8 cellular contexts compared by ENCODE assay signal in the genomic region with DNA sequence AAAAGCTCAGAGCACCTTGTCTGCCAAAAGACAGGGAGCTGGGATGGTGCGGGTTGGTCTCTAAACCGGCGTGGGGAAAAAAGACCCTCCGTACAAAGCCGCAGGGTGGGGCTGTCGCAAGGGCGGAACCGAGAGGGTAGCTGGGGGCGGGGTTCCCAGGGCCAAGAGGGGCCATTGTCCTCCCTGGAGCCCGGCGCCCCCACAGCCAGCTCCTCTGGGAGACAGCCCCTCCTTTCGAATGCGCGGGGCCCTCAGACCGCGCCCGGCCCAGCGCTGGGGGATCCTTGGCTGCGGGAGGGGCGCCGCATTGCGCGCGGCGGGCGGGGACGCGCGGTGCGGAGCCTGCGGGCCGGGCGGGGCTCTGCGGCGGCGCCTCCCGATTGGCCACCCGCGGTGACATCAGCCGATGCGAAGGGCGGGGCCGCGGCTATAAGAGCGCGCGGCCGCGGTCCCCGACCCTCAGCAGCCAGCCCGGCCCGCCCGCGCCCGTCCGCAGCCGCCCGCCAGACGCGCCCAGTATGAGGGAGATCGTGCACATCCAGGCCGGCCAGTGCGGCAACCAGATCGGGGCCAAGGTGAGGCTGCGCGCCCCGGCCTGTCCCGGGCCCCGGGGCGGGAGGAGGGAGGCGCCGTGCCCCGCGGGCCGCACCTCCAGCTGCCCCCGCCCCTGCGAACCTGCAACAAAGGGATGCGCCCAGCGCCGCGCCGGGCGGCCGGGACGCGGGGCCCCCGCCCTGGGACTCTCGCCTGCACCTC. TPM values are rescaled to one million over a fixed set of nuclear protein-coding genes. Genes with fewer than 3 reads are reported as not detected.
A peak's percentile ranks its signal among the peaks of the same experiment; 100 is the strongest.
DNase-seq lines count a peak whose midpoint lies in the region; ATAC-seq and TF ChIP-seq lines count a peak whose summit lies in the region.

Gene TUBB3 (plus strand): TSS at position 459 of the 756 bp plus-strand sequence. CDS start 60 bp downstream, at position 519.

- H3K27ac ChIP-seq in RWPE1 (peak within 1 kb of the TSS; percentile 100), sigmoid colon (peak within 1 kb of the TSS; percentile 62 to 98 (median 84))

- 1% methylated on average over 88 of the region's 88 CpGs for WGBS in sigmoid colon, 2 donors

- peak; percentile 64 for DNase-seq in activated CD4-positive, alpha-beta T cell treated with anti-CD3 and anti-CD28 coated beads for 48 hours
- no peak for DNase-seq in activated CD4-positive, alpha-beta T cell treated with anti-CD3 and anti-CD28 coated beads for 4 hours
- DNase-seq in RWPE1 (ENCODE audit: low spot score) (peak; percentile 95), cardiac fibroblast (ENCODE audit: low read depth in 2 of 2) (peak; percentile 79 to 90), sigmoid colon (no peak)

- H3K36me3 ChIP-seq in sigmoid colon, result no peaks in the 10 kb centered on the region

- peaks cover 0 to 71% (median 61%) of the 10 kb centered on the region in 4 donors for H3K4me1 ChIP-seq in sigmoid colon

- H3K4me3 ChIP-seq in cardiac fibroblast (replicated peaks in 1 of 2; ENCODE audit: low read depth in 2 of 2, low read length in 2 of 2) (peak within 1 kb of the TSS; percentile 85 to 91), iPS-18c (ENCODE audit: insufficient read depth, low read depth, low read length) (peak within 1 kb of the TSS; percentile 61), sigmoid colon (peak within 1 kb of the TSS; percentile 45 to 63 (median 57))

- intact Hi-C loops in sigmoid colon (cut with DNase I), result no loop called here

- H3K27me3 ChIP-seq in sigmoid colon, result peaks cover 9 to 46% (median 30%) of the 10 kb centered on the region in 3 donors

- TF ChIP-seq RAD21 in Ishikawa (IDR thresholded peaks at IDR 0.05; ENCODE audit: low read depth), result no peak

- TF ChIP-seq CTCF in RWPE1 (conservative IDR thresholded peaks at IDR 0.05; ENCODE audit: low read depth) (no peak), cardiac fibroblast (IDR thresholded peaks at IDR 0.05; ENCODE audit: low read depth, low read length) (peak; percentile 12), sigmoid colon (IDR thresholded peaks at IDR 0.05) (no peak)

- CTCF ChIA-PET in RWPE1 (lab: Yijun Ruan, JAX), result interaction anchor here (1.1 to 1.7 kb wide), 2 partner anchors 13 to 77 kb away, joined by 3 to 8 read pairs; no protein-coding TSS in a partner anchor

- TF ChIP-seq POLR2A in sigmoid colon (IDR thresholded peaks at IDR 0.05), result no peak

- POLR2A ChIA-PET in RWPE1 (lab: Yijun Ruan, JAX; ENCODE audit: low non-redundant PET), result interaction anchor here (0.6 to 1.9 kb wide), 5 partner anchors 15 to 58 kb away, joined by 3 to 16 read pairs (median 4); no protein-coding TSS in a partner anchor

- H3K9me3 ChIP-seq in iPS-18c (ENCODE audit: control insufficient read depth, insufficient read depth, low read length), result no peaks in the 10 kb centered on the region
- H3K9me3 ChIP-seq in sigmoid colon, result no peaks in the 10 kb centered on the region

- ATAC-seq in HG03196 (IDR thresholded peaks at IDR 0.05; ENCODE audit: unreplicated experiment), result no peak

- TF ChIP-seq EP300 in Ishikawa (IDR thresholded peaks at IDR 0.05; ENCODE audit: borderline replicate concordance), result no peak
- no peak for TF ChIP-seq EP300 in sigmoid colon (IDR thresholded peaks at IDR 0.05)

TF ChIP-seq in Ishikawa, 13 proteins besides CTCF, POLR2A, EP300 and RAD21:
- TF ChIP-seq TAF1 (IDR thresholded peaks at IDR 0.05; ENCODE audit: low read depth) (peak; percentile 20; the same call in 1 of the 2 replicates), ZBTB7A (IDR thresholded peaks at IDR 0.05; ENCODE audit: low read depth) (peak; percentile 73), MAX (IDR thresholded peaks at IDR 0.05) (peak; percentile 5; the same call in 1 of the 2 replicates), FOXM1 (IDR thresholded peaks at IDR 0.05; ENCODE audit: borderline replicate concordance, low read depth) (no peak)

RNA-seq across cellular contexts. Expression of gene TUBB3, which starts in this region (rescaled TPM):
- total RNA-seq in sigmoid colon, result 10 to 100 TPM in 3 of 4 donors, 1 to 10 TPM in 1; 9.2 to 35.0 (median 27.8) TPM
- 10 to 100 TPM in 1 of 3 donors, 1 to 10 TPM in 1, under 1 TPM in 1; 0.46 to 23.5 (median 1.8) TPM for polyA plus RNA-seq in sigmoid colon

Comparison
In these comparisons a context has a peak if more than half of its experiments do, and no peak if none do; other contexts are left out.
1. DNase-seq: peak in activated CD4-positive, alpha-beta T cell treated with anti-CD3 and anti-CD28 coated beads for 48 hours (single experiment), RWPE1 (single experiment) and cardiac fibroblast (2 of 2); none in activated CD4-positive, alpha-beta T cell treated with anti-CD3 and anti-CD28 coated beads for 4 hours (0 of 2) and sigmoid colon (single experiment).
2. Peak in every context shown above with its lines, with median percentiles within 50 percentile points of each other: H3K4me3 ChIP-seq.